27 cellular contexts compared by ENCODE assay signal in genomic region chr1:160112370-160112769, GRCh38. TPM values are rescaled to one million over a fixed set of nuclear protein-coding genes. Genes with fewer than 3 reads are reported as not detected.
A peak's percentile ranks its signal among the peaks of the same experiment; 100 is the strongest.
DNase-seq lines count a peak whose midpoint lies in the region; ATAC-seq, FAIRE-seq and TF ChIP-seq lines count a peak whose summit lies in the region.
"Had no signal": no experiment of that assay in that cellular context is flagged by ENCODE, and none has a peak within 500 bp of the region (broad histone marks: within the 10 kb centered on the region; RNA-seq: fewer than 3 reads in every experiment).

No MANE protein-coding gene starts in this region.

- H3K36me3 ChIP-seq in HEK293 (ENCODE audit: control insufficient read depth in 2 of 2, insufficient read depth in 1 of 2, low read length in 2 of 2) (no peaks in the 10 kb centered on the region), endothelial cell of umbilical vein (ENCODE audit: control insufficient read depth in 2 of 2, extremely low read depth in 1 of 2, insufficient read depth in 2 of 2, low read length in 2 of 2) (no peaks in the 10 kb centered on the region), neuronal stem cell (replicated peaks in 1 of 2; ENCODE audit: control insufficient read depth in 2 of 2, insufficient read depth in 2 of 2, low read length in 2 of 2) (no peaks in the 10 kb centered on the region), kidney (ENCODE audit: control insufficient read depth in 1 of 2, insufficient read depth in 2 of 2, low read length in 2 of 2) (no peaks in the 10 kb centered on the region), PC-9 (ENCODE audit: low read depth) (no peaks in the 10 kb centered on the region)
- H3K36me3 ChIP-seq: colonic mucosa, left lung, neutrophil, spleen had no signal

- peak overlapping the region; percentile 12 for H2BK15ac ChIP-seq in neuronal stem cell (ENCODE audit: low read length)

- POLR2A ChIA-PET in A549 (lab: Yijun Ruan, JAX) = no interaction called here
- POLR2A ChIA-PET in HEK293 (lab: Yijun Ruan, JAX) = no interaction called here
- POLR2A ChIA-PET in endothelial cell of umbilical vein (lab: Charles Lee) = no interaction called here
- POLR2A ChIA-PET in PC-9 (lab: Charles Lee; ENCODE audit: unreplicated experiment) = no interaction called here

- peak overlapping the region; percentile 20 for H3K18ac ChIP-seq in neuronal stem cell (ENCODE audit: low read length)

- H4K8ac ChIP-seq in neuronal stem cell (ENCODE audit: low read depth, low read length) = no peak overlapping the region

- no peak overlapping the region for H2BK120ac ChIP-seq in neuronal stem cell (ENCODE audit: low read depth, low read length)

- CTCF ChIA-PET in A549 (lab: Yijun Ruan, JAX) = interaction anchor here (0.9 to 23.7 kb wide), 6 partner anchors 7 to 140 kb away, joined by 3 to 222 read pairs (median 4); no protein-coding TSS in a partner anchor
- CTCF ChIA-PET in HEK293 (lab: Yijun Ruan, JAX) = interaction anchor here (0.5 to 1.2 kb wide), 4 partner anchors 10 to 176 kb away, joined by 3 to 9 read pairs (median 3); no protein-coding TSS in a partner anchor
- CTCF ChIA-PET in endothelial cell of umbilical vein (lab: Charles Lee) = interaction anchor here (1.7 kb wide), 1 partner anchor 140 kb away, joined by 8 read pairs; no protein-coding TSS in a partner anchor
- CTCF ChIA-PET in PC-9 (lab: Charles Lee) = interaction anchor here (0.6 kb wide), 1 partner anchor 10 kb away, joined by 4 read pairs; no protein-coding TSS in a partner anchor

- H3K4ac ChIP-seq in neuronal stem cell (ENCODE audit: low read length) = no peak overlapping the region

- H2BK5ac ChIP-seq in neuronal stem cell (ENCODE audit: low read length) = no peak overlapping the region

- H3K4me2 ChIP-seq in A549 = no peak overlapping the region
- H3K4me2 ChIP-seq in endothelial cell of umbilical vein (ENCODE audit: insufficient read depth, low read length) = no peak overlapping the region
- no peak overlapping the region for H3K4me2 ChIP-seq in neuronal stem cell (ENCODE audit: insufficient read depth, low read length, poor library complexity, severe bottlenecking)
- H3K4me2 ChIP-seq in PC-9 = no peak overlapping the region

- peaks cover 10% of the 10 kb centered on the region; the same call in 1 of the 2 replicates for H3F3A ChIP-seq in PC-9 (ENCODE audit: insufficient read depth, low read depth)

- no peak for TF ChIP-seq POLR2A in A549 (IDR thresholded peaks at IDR 0.05; ENCODE audit: low read length)
- no peak for TF ChIP-seq POLR2A in endothelial cell of umbilical vein (IDR thresholded peaks at IDR 0.05; ENCODE audit: low read depth, low read length)

- dilution Hi-C loops in endothelial cell of umbilical vein (cut with MboI; ENCODE audit: extremely low pct_ligation_motif_present, low sequenced_read_pairs) = no loop called here

- 90% methylated on average over 11 of the region's 11 CpGs for WGBS in A549 (ENCODE audit: missing lambda C conversion rate)
- WGBS in neuronal stem cell (ENCODE audit: extremely low coverage in 2 of 2, insufficient read length in 2 of 2, insufficient replicate concordance in 1 of 2), 2 donors = no CpG with 5 or more reads among the region's 11 CpGs

- H2BK12ac ChIP-seq in neuronal stem cell (ENCODE audit: low read length) = no peak overlapping the region

- H3K9me1 ChIP-seq in endothelial cell of umbilical vein (replicated peaks; ENCODE audit: control insufficient read depth, extremely low read depth, insufficient read depth, low read length) = no peaks in the 10 kb centered on the region

- no peaks in the 10 kb centered on the region for H3K9me2 ChIP-seq in PC-9 (ENCODE audit: insufficient read depth)

- peaks cover 3% of the 10 kb centered on the region for H3K79me1 ChIP-seq in neuronal stem cell (ENCODE audit: low read depth, low read length)

- H3K9ac ChIP-seq in endothelial cell of umbilical vein (replicated peaks; ENCODE audit: extremely low read depth, insufficient read depth, low read length) = no peak overlapping the region
- H3K9ac ChIP-seq in neuronal stem cell (ENCODE audit: low read depth, low read length, poor library complexity) = no peak overlapping the region
- no peak overlapping the region for H3K9ac ChIP-seq in kidney (ENCODE audit: low read length in 2 of 2)

- H3K14ac ChIP-seq in neuronal stem cell (ENCODE audit: low read length) = no peak overlapping the region

- TF ChIP-seq RAD21 in A549 (conservative IDR thresholded peaks at IDR 0.05 in 1 of 2, IDR thresholded peaks at IDR 0.05 in 1 of 2) = no peak

- H3K4me3 ChIP-seq in A549 (no peak overlapping the region), HEK293 (ENCODE audit: low read depth, low read length) (no peak overlapping the region), endothelial cell of umbilical vein (replicated peaks in 1 of 3; ENCODE audit: insufficient read depth in 1 of 3, low read depth in 1 of 3, low read length in 3 of 3) (no peak overlapping the region), neuronal stem cell (ENCODE audit: low read length in 2 of 2) (no peak overlapping the region), kidney (ENCODE audit: low read length in 2 of 2) (no peak overlapping the region), PC-9 (no peak overlapping the region)
- H3K4me3 ChIP-seq: colonic mucosa, left lung, SK-N-MC, spleen had no signal

- H3K27ac ChIP-seq in A549 = peak overlapping the region in 1 of 2 experiments; percentile 46; a peak in 3 of 6 replicates
- H3K27ac ChIP-seq in HEK293 (ENCODE audit: extremely low read depth, low read depth, low read length) = no peak overlapping the region
- H3K27ac ChIP-seq in endothelial cell of umbilical vein (ENCODE audit: insufficient read depth, low read depth, low read length) = no peak overlapping the region
- no peak overlapping the region for H3K27ac ChIP-seq in neuronal stem cell (replicated peaks; ENCODE audit: low read length)
- H3K27ac ChIP-seq in kidney (ENCODE audit: low read depth in 2 of 2, low read length in 2 of 2) = no peak overlapping the region
- H3K27ac ChIP-seq in PC-9 = no peak overlapping the region
- H3K27ac ChIP-seq: colonic mucosa, left lung, neutrophil, SK-N-MC, spleen, VCaP had no signal

- H3K23ac ChIP-seq in neuronal stem cell (ENCODE audit: low read depth, low read length, poor library complexity) = no peak overlapping the region

- H3K79me2 ChIP-seq in endothelial cell of umbilical vein (ENCODE audit: control insufficient read depth, insufficient read depth, low read length) = no peaks in the 10 kb centered on the region
- H3K79me2 ChIP-seq in PC-9 (ENCODE audit: low read depth) = no peaks in the 10 kb centered on the region

- peaks cover 28% of the 10 kb centered on the region for H3K4me1 ChIP-seq in A549
- H3K4me1 ChIP-seq in HEK293 (ENCODE audit: control insufficient read depth, insufficient read depth, low read length) = no peaks in the 10 kb centered on the region
- H3K4me1 ChIP-seq in endothelial cell of umbilical vein (ENCODE audit: control insufficient read depth, extremely low read depth, insufficient read depth, low read length) = no peaks in the 10 kb centered on the region
- H3K4me1 ChIP-seq in neuronal stem cell (ENCODE audit: control insufficient read depth in 2 of 2, insufficient read depth in 1 of 2, low read depth in 1 of 2, low read length in 2 of 2) = peaks cover 54 to 63% of the 10 kb centered on the region in 2 donors
- H3K4me1 ChIP-seq in kidney (ENCODE audit: control insufficient read depth in 1 of 2, insufficient read depth in 1 of 2, low read depth in 1 of 2, low read length in 2 of 2) = no peaks in the 10 kb centered on the region
- H3K4me1 ChIP-seq in PC-9 (replicated peaks; ENCODE audit: insufficient read depth) = peaks cover 25% of the 10 kb centered on the region
- H3K4me1 ChIP-seq: colonic mucosa, left lung had no signal

- H4K91ac ChIP-seq in neuronal stem cell (ENCODE audit: low read depth, low read length, poor library complexity) = no peak overlapping the region

- TF ChIP-seq CTCF in A549 (IDR thresholded peaks at IDR 0.05) (no peak), HEK293 (tag by site-specific recombination; IDR thresholded peaks at IDR 0.05) (no peak), endothelial cell of umbilical vein (IDR thresholded peaks at IDR 0.05; ENCODE audit: extremely low read depth in 1 of 2, insufficient read depth in 1 of 2, low read depth in 1 of 2, low read length in 2 of 2) (no peak), kidney (IDR thresholded peaks at IDR 0.05; ENCODE audit: borderline replicate concordance, extremely low read depth, insufficient read depth) (no peak), PC-9 (conservative IDR thresholded peaks at IDR 0.05) (no peak)

- BruUV-seq in endothelial cell of umbilical vein (replicated peaks; lab: Mats Ljungman, UMichigan) (no TSS peak), PC-9 (replicated peaks; lab: Mats Ljungman, UMichigan) (no TSS peak)

- H2AFZ ChIP-seq in endothelial cell of umbilical vein (ENCODE audit: low read depth, low read length) (no peak overlapping the region), neuronal stem cell (ENCODE audit: low read length) (no peak overlapping the region), PC-9 (no peak overlapping the region)

- intact Hi-C loops in endothelial cell of umbilical vein (cut with micrococcal nuclease) (no loop called here), kidney (cut with DNase I) (no loop called here), PC-9 (cut with micrococcal nuclease; ENCODE audit: unreplicated experiment) (no loop called here)

- ATAC-seq in A549 = no peak
- ATAC-seq: left lung had no signal

- H4K20me1 ChIP-seq in endothelial cell of umbilical vein (replicated peaks; ENCODE audit: control insufficient read depth, extremely low read depth, insufficient read depth, low read length) = no peaks in the 10 kb centered on the region
- no peaks in the 10 kb centered on the region for H4K20me1 ChIP-seq in PC-9 (ENCODE audit: insufficient read depth)

- FAIRE-seq in A549 (lab: Jason Lieb, UNC) (peak; percentile 99), endothelial cell of umbilical vein (lab: Jason Lieb, UNC) (peak; percentile 83), urothelium cell line (lab: Jason Lieb, UNC) (no peak), kidney (lab: Jason Lieb, UNC) (no peak)

- H3K9me3 ChIP-seq in A549 (no peaks in the 10 kb centered on the region), HEK293 (ENCODE audit: control insufficient read depth, insufficient read depth, low read depth, low read length) (no peaks in the 10 kb centered on the region), endothelial cell of umbilical vein (replicated peaks; ENCODE audit: control insufficient read depth, insufficient read depth, low read length) (no peaks in the 10 kb centered on the region), neuronal stem cell (replicated peaks in 1 of 2; ENCODE audit: control insufficient read depth in 2 of 2, insufficient read depth in 1 of 2, low read depth in 1 of 2, low read length in 2 of 2) (no peaks in the 10 kb centered on the region), kidney (ENCODE audit: control insufficient read depth in 1 of 2, low read length in 2 of 2) (no peaks in the 10 kb centered on the region), PC-9 (ENCODE audit: insufficient read depth, low read depth) (no peaks in the 10 kb centered on the region)
- H3K9me3 ChIP-seq: colonic mucosa, left lung, neutrophil, spleen had no signal

- DNase-seq in A549 (ENCODE audit: low read depth in 1 of 2, low spot score in 1 of 2) = no peak
- no peak for DNase-seq in endothelial cell of umbilical vein (ENCODE audit: low read depth, low spot score)
- DNase-seq in neuronal stem cell (ENCODE audit: low spot score) = no peak
- DNase-seq in urothelium cell line (ENCODE audit: low spot score) = no peak
- DNase-seq in kidney = no peak
- DNase-seq in stimulated activated naive CD4-positive, alpha-beta T cell (lab: John Stamatoyannopoulos, UW) = no peak
- no peak for DNase-seq in PC-9
- DNase-seq: activated CD4-positive, alpha-beta T cell treated with anti-CD3 and anti-CD28 coated beads, Interleukin-2, amount 10 ng/mL, durations not matched to agents 7 days and 5 days; activated naive CD8-positive, alpha-beta T cell treated with anti-CD3 and anti-CD28 coated beads for 36 hours; CD4-positive, alpha-beta T cell; colonic mucosa; DMS 273 treated with DMSO at 0.1 percent for 48 hours; left lung; NCI-H1092; NCI-H1930; NCI-H446 treated with DMSO at 0.1 percent for 48 hours; spleen; stimulated activated CD4-positive, alpha-beta T cell treated with anti-CD3 and anti-CD28 coated beads, Interleukin-4, amount 100 ng/mL, for 1 hour; stimulated activated naive CD4-positive, alpha-beta T cell treated with Interleukin-2 at 50 U/mL for 16 hours; T-helper 2 cell had no signal

- H2AK5ac ChIP-seq in neuronal stem cell (ENCODE audit: low read depth, low read length) = no peak overlapping the region

- TF ChIP-seq EP300 in A549 (IDR thresholded peaks at IDR 0.05) = no peak

- H3K27me3 ChIP-seq in endothelial cell of umbilical vein (ENCODE audit: control insufficient read depth in 2 of 2, insufficient read depth in 2 of 2, low read length in 2 of 2) = peaks cover 18 to 26% of the 10 kb centered on the region in 2 experiments
- no peaks in the 10 kb centered on the region for H3K27me3 ChIP-seq in neuronal stem cell (ENCODE audit: control insufficient read depth in 3 of 3, insufficient read depth in 3 of 3, low read depth in 1 of 3, low read length in 3 of 3)
- no peaks in the 10 kb centered on the region for H3K27me3 ChIP-seq in PC-9 (ENCODE audit: insufficient read depth, low read depth)
- H3K27me3 ChIP-seq: colonic mucosa had no signal

RNA-seq across cellular contexts. Expression of gene ATP1A2, which starts 3.2 kb away (rescaled TPM):
- 0.07 and 0.09 TPM in 2 replicates for polyA plus RNA-seq in A549 (2011; rRNA removed)
- polyA plus RNA-seq in A549 (2012; cell fraction: cytosol; rRNA removed) = 0.04 and 0.07 TPM in 2 replicates
- 0.34 and 0.61 TPM in 2 replicates for polyA plus RNA-seq in A549 (2012; cell fraction: nucleus; rRNA removed)
- polyA plus RNA-seq in A549 (2017; fragmentation: RNase III; extraction: RNeasy Plus Mini Kit Qiagen cat#74134 plus additional on column Dnase treatment) = 0.10 to 0.13 TPM in 2 of 3 replicates, not detected in the other
- polyA minus RNA-seq in A549 (2011; rRNA and poly(A)+ RNA removed) = 0.70 and 0.92 TPM in 2 replicates
- total RNA-seq in endothelial cell of umbilical vein = not detected in 2 replicates
- polyA plus RNA-seq in endothelial cell of umbilical vein = not detected in 2 replicates
- polyA plus RNA-seq in endothelial cell of umbilical vein (2011; cell fraction: cytosol; rRNA removed) = not detected in 2 replicates
- polyA plus RNA-seq in endothelial cell of umbilical vein (2011; cell fraction: nucleus; rRNA removed) = not detected in 2 replicates
- not detected in 2 replicates for polyA plus RNA-seq in endothelial cell of umbilical vein (2012)
- 0.08 TPM in 1 of 2 replicates, not detected in the other for polyA minus RNA-seq in endothelial cell of umbilical vein
- polyA minus RNA-seq in endothelial cell of umbilical vein (2011; cell fraction: cytosol; rRNA and poly(A)+ RNA removed) = not detected
- not detected in 2 replicates for polyA minus RNA-seq in endothelial cell of umbilical vein (2011; cell fraction: nucleus; rRNA and poly(A)+ RNA removed)
- 56.5 TPM for polyA plus RNA-seq in neuronal stem cell (2013, experiment 1 of 2)
- 57.9 TPM for polyA plus RNA-seq in neuronal stem cell (2013, experiment 2 of 2)
- 4.1 TPM for total RNA-seq in kidney
- 5.5 TPM for polyA plus RNA-seq in kidney (ENCODE audit: insufficient read depth, low read depth, low replicate concordance)
- total RNA-seq in PC-9 (2021) = 1.1 TPM in 2 replicates
- total RNA-seq: activated CD4-positive, alpha-beta T cell treated with anti-CD3 and anti-CD28 coated beads, Interleukin-2, amount 10 ng/mL, durations not matched to agents 7 days and 5 days; activated naive CD8-positive, alpha-beta T cell treated with anti-CD3 and anti-CD28 coated beads for 36 hours; activated T-helper 1 cell treated with anti-CD3 and anti-CD28 coated beads, Interleukin-12 subunit alpha, Interleukin-12 subunit beta, Interleukin-2, Interleukin-4 antibody, amounts not matched to agents 30 ng/mL and 10 ng/mL and 1 ng/mL, durations not matched to agents 14 hours and 24 hours and 36 hours; CD4-positive, alpha-beta T cell; H4 had no signal

RNA-seq across cellular contexts. Expression of gene IGSF8, which starts 14.0 kb away (rescaled TPM):
- polyA plus RNA-seq in A549 (2011; rRNA removed) (7.3 and 8.3 TPM in 2 replicates), A549 (2017; fragmentation: RNase III; extraction: RNeasy Plus Mini Kit Qiagen cat#74134 plus additional on column Dnase treatment) (6.3 to 8.5 TPM (median 7.8 TPM) in 3 replicates), endothelial cell of umbilical vein (17.5 and 20.2 TPM in 2 replicates), kidney (ENCODE audit: insufficient read depth, low read depth, low replicate concordance) (47.0 TPM)
- 12.5 and 16.2 TPM in 2 replicates for polyA plus RNA-seq in A549 (2012; cell fraction: cytosol; rRNA removed)
- 34.3 and 45.1 TPM in 2 replicates for polyA plus RNA-seq in A549 (2012; cell fraction: nucleus; rRNA removed)
- polyA minus RNA-seq in A549 (2011; rRNA and poly(A)+ RNA removed) = 6.4 and 6.5 TPM in 2 replicates
- total RNA-seq in endothelial cell of umbilical vein (9.5 and 10.2 TPM in 2 replicates), kidney (40.9 TPM), PC-9 (2021) (27.4 and 38.0 TPM in 2 replicates)
- 7.7 and 10.3 TPM in 2 replicates for polyA plus RNA-seq in endothelial cell of umbilical vein (2011; cell fraction: cytosol; rRNA removed)
- polyA plus RNA-seq in endothelial cell of umbilical vein (2011; cell fraction: nucleus; rRNA removed) = 13.1 and 13.9 TPM in 2 replicates
- polyA plus RNA-seq in endothelial cell of umbilical vein (2012) = 6.0 and 11.5 TPM in 2 replicates
- 6.9 and 9.8 TPM in 2 replicates for polyA minus RNA-seq in endothelial cell of umbilical vein
- polyA minus RNA-seq in endothelial cell of umbilical vein (2011; cell fraction: cytosol; rRNA and poly(A)+ RNA removed) = 23.0 TPM
- 1.8 and 2.1 TPM in 2 replicates for polyA minus RNA-seq in endothelial cell of umbilical vein (2011; cell fraction: nucleus; rRNA and poly(A)+ RNA removed)
- polyA plus RNA-seq in neuronal stem cell (2013, experiment 1 of 2) = 12.3 TPM
- polyA plus RNA-seq in neuronal stem cell (2013, experiment 2 of 2) = 12.6 TPM

RNA-seq across cellular contexts. Expression of gene KCNJ9, which starts 31.0 kb away (rescaled TPM):
- polyA plus RNA-seq in A549 (2011; rRNA removed) = not detected in 2 replicates
- polyA plus RNA-seq in A549 (2012; cell fraction: cytosol; rRNA removed) = not detected in 2 replicates
- not detected in 2 replicates for polyA plus RNA-seq in A549 (2012; cell fraction: nucleus; rRNA removed)
- polyA plus RNA-seq in A549 (2017; fragmentation: RNase III; extraction: RNeasy Plus Mini Kit Qiagen cat#74134 plus additional on column Dnase treatment) = not detected in 3 replicates
- polyA minus RNA-seq in A549 (2011; rRNA and poly(A)+ RNA removed) = not detected in 2 replicates
- not detected in 2 replicates for total RNA-seq in endothelial cell of umbilical vein
- not detected in 2 replicates for polyA plus RNA-seq in endothelial cell of umbilical vein
- not detected in 2 replicates for polyA plus RNA-seq in endothelial cell of umbilical vein (2011; cell fraction: cytosol; rRNA removed)
- polyA plus RNA-seq in endothelial cell of umbilical vein (2011; cell fraction: nucleus; rRNA removed) = not detected in 2 replicates
- not detected in 2 replicates for polyA plus RNA-seq in endothelial cell of umbilical vein (2012)
- not detected in 2 replicates for polyA minus RNA-seq in endothelial cell of umbilical vein
- polyA minus RNA-seq in endothelial cell of umbilical vein (2011; cell fraction: cytosol; rRNA and poly(A)+ RNA removed) = not detected
- polyA minus RNA-seq in endothelial cell of umbilical vein (2011; cell fraction: nucleus; rRNA and poly(A)+ RNA removed) = not detected in 2 replicates
- polyA plus RNA-seq in neuronal stem cell (2013, experiment 1 of 2) = 0.01 TPM
- polyA plus RNA-seq in neuronal stem cell (2013, experiment 2 of 2) = 0.01 TPM
- not detected for total RNA-seq in kidney
- 0.09 TPM for polyA plus RNA-seq in kidney (ENCODE audit: insufficient read depth, low read depth, low replicate concordance)
- not detected in 2 replicates for total RNA-seq in PC-9 (2021)
- total RNA-seq: activated CD4-positive, alpha-beta T cell treated with anti-CD3 and anti-CD28 coated beads, Interleukin-2, amount 10 ng/mL, durations not matched to agents 7 days and 5 days; activated T-helper 1 cell treated with anti-CD3 and anti-CD28 coated beads, Interleukin-12 subunit alpha, Interleukin-12 subunit beta, Interleukin-2, Interleukin-4 antibody, amounts not matched to agents 30 ng/mL and 10 ng/mL and 1 ng/mL, durations not matched to agents 14 hours and 24 hours and 36 hours; CD4-positive, alpha-beta T cell; H4; left lung; mucosa of gallbladder; spleen had no signal
- polyA plus RNA-seq: spleen had no signal

RNA-seq across cellular contexts. Expression of gene ATP1A4, which starts 39.0 kb away (rescaled TPM):
- polyA plus RNA-seq in A549 (2011; rRNA removed) = not detected in 2 replicates
- polyA plus RNA-seq in A549 (2012; cell fraction: cytosol; rRNA removed) = not detected in 2 replicates
- not detected in 2 replicates for polyA plus RNA-seq in A549 (2012; cell fraction: nucleus; rRNA removed)
- polyA plus RNA-seq in A549 (2017; fragmentation: RNase III; extraction: RNeasy Plus Mini Kit Qiagen cat#74134 plus additional on column Dnase treatment) = not detected in 3 replicates
- polyA minus RNA-seq in A549 (2011; rRNA and poly(A)+ RNA removed) = not detected in 2 replicates
- not detected in 2 replicates for total RNA-seq in endothelial cell of umbilical vein
- polyA plus RNA-seq in endothelial cell of umbilical vein = not detected in 2 replicates
- not detected in 2 replicates for polyA plus RNA-seq in endothelial cell of umbilical vein (2011; cell fraction: cytosol; rRNA removed)
- not detected in 2 replicates for polyA plus RNA-seq in endothelial cell of umbilical vein (2011; cell fraction: nucleus; rRNA removed)
- not detected in 2 replicates for polyA plus RNA-seq in endothelial cell of umbilical vein (2012)
- polyA minus RNA-seq in endothelial cell of umbilical vein = not detected in 2 replicates
- not detected for polyA minus RNA-seq in endothelial cell of umbilical vein (2011; cell fraction: cytosol; rRNA and poly(A)+ RNA removed)
- polyA minus RNA-seq in endothelial cell of umbilical vein (2011; cell fraction: nucleus; rRNA and poly(A)+ RNA removed) = not detected in 2 replicates
- 0.77 TPM for polyA plus RNA-seq in neuronal stem cell (2013, experiment 1 of 2)
- polyA plus RNA-seq in neuronal stem cell (2013, experiment 2 of 2) = 0.72 TPM
- 0.19 TPM for total RNA-seq in kidney
- not detected for polyA plus RNA-seq in kidney (ENCODE audit: insufficient read depth, low read depth, low replicate concordance)
- not detected in 2 replicates for total RNA-seq in PC-9 (2021)
- total RNA-seq: activated CD4-positive, alpha-beta T cell treated with anti-CD3 and anti-CD28 coated beads, Interleukin-2, amount 10 ng/mL, durations not matched to agents 7 days and 5 days; activated naive CD8-positive, alpha-beta T cell treated with anti-CD3 and anti-CD28 coated beads for 36 hours; activated T-helper 1 cell treated with anti-CD3 and anti-CD28 coated beads, Interleukin-12 subunit alpha, Interleukin-12 subunit beta, Interleukin-2, Interleukin-4 antibody, amounts not matched to agents 30 ng/mL and 10 ng/mL and 1 ng/mL, durations not matched to agents 14 hours and 24 hours and 36 hours; colonic mucosa; H4; left lung had no signal

RNA-seq across cellular contexts. Expression of gene KCNJ10, which starts 42.4 kb away (rescaled TPM):
- polyA plus RNA-seq in A549 (2011; rRNA removed) (not detected in 2 replicates), A549 (2017; fragmentation: RNase III; extraction: RNeasy Plus Mini Kit Qiagen cat#74134 plus additional on column Dnase treatment) (0.05 to 0.09 TPM (median 0.05 TPM) in 3 replicates), endothelial cell of umbilical vein (not detected in 2 replicates), kidney (ENCODE audit: insufficient read depth, low read depth, low replicate concordance) (57.6 TPM)
- polyA plus RNA-seq in A549 (2012; cell fraction: cytosol; rRNA removed) = not detected in 2 replicates
- polyA plus RNA-seq in A549 (2012; cell fraction: nucleus; rRNA removed) = 0.07 TPM in 1 of 2 replicates, not detected in the other
- polyA minus RNA-seq in A549 (2011; rRNA and poly(A)+ RNA removed) = not detected in 2 replicates
- total RNA-seq in endothelial cell of umbilical vein (not detected in 2 replicates), kidney (4.9 TPM), PC-9 (2021) (not detected in 2 replicates)
- polyA plus RNA-seq in endothelial cell of umbilical vein (2011; cell fraction: cytosol; rRNA removed) = not detected in 2 replicates
- not detected in 2 replicates for polyA plus RNA-seq in endothelial cell of umbilical vein (2011; cell fraction: nucleus; rRNA removed)
- polyA plus RNA-seq in endothelial cell of umbilical vein (2012) = not detected in 2 replicates
- polyA minus RNA-seq in endothelial cell of umbilical vein = not detected in 2 replicates
- not detected for polyA minus RNA-seq in endothelial cell of umbilical vein (2011; cell fraction: cytosol; rRNA and poly(A)+ RNA removed)
- polyA minus RNA-seq in endothelial cell of umbilical vein (2011; cell fraction: nucleus; rRNA and poly(A)+ RNA removed) = not detected in 2 replicates
- 0.08 TPM for polyA plus RNA-seq in neuronal stem cell (2013, experiment 1 of 2)
- polyA plus RNA-seq in neuronal stem cell (2013, experiment 2 of 2) = 0.22 TPM
- total RNA-seq: activated CD4-positive, alpha-beta T cell treated with anti-CD3 and anti-CD28 coated beads, Interleukin-2, amount 10 ng/mL, durations not matched to agents 7 days and 5 days; activated naive CD8-positive, alpha-beta T cell treated with anti-CD3 and anti-CD28 coated beads for 36 hours; activated T-helper 1 cell treated with anti-CD3 and anti-CD28 coated beads, Interleukin-12 subunit alpha, Interleukin-12 subunit beta, Interleukin-2, Interleukin-4 antibody, amounts not matched to agents 30 ng/mL and 10 ng/mL and 1 ng/mL, durations not matched to agents 14 hours and 24 hours and 36 hours; CD4-positive, alpha-beta T cell; H4; mucosa of gallbladder had no signal
